Comparison of ENCODE assay signal across 1 cellular context in the genomic region with DNA sequence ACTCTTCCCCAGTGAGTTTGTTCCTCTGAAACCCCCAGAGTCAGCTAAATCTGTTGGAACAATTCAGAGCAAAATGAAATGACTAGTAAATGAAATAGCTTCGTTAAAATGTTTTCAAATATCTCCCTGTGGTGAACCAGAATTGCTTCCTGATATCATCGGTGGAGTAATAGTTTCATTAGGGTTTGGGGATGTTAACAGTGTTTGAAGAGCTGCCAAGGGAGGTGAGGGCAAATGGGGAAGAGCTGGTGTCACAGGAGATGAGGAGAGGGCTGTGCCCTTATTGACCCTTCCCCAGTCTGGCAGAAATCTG.
TF ChIP-seq lines count a peak whose summit lies in the region.

No MANE protein-coding gene starts in this region.

TF ChIP-seq in HepG2, 621 proteins besides CTCF, POLR2A, EP300 and RAD21:
- TF ChIP-seq MAFK (conservative IDR thresholded peaks at IDR 0.05 in 1 of 2, IDR thresholded peaks at IDR 0.05 in 1 of 2; ENCODE audit: low read length in 2 of 2) = peak; percentile 38 to 45; a peak in 2 of 4 replicates
- TF ChIP-seq SKI (IDR thresholded peaks at IDR 0.05; ENCODE audit: partially characterized antibody) = no peak
- no peak for TF ChIP-seq KMT2B (CRISPR knock-in tag; IDR thresholded peaks at IDR 0.05)
